20 cellular contexts compared by ENCODE assay signal in the genomic region with DNA sequence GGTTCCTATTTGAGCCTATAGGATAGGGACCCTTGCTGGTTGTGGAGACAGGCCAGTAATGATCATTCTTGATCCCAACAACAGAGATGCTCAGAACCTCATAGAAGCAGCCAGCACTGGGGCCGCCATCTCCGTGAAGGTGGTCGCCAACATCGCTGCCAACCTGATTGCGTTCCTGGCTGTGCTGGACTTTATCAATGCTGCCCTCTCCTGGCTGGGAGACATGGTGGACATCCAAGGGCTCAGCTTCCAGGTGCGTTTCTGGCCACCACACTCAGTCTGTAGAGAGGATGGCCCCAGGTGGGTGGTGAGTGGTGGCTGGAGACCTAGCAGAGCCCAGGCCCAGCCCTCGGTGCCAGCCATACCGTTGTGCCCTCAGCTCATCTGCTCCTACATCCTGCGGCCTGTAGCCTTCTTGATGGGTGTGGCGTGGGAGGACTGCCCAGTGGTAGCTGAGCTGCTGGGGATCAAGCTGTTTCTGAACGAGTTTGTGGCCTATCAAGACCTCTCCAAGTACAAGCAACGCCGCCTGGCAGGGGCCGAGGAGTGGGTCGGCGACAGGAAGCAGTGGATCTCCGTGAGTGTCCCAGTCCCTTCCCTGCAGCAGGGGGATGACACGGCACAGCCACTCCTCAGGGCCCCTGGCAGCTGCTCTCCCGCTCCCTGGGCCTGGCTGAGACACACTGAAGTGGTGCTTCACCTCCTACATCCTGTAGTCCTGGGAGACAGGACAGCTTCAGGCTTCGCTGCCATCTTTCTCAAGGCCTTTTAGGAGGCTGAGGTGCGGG. TPM values are rescaled to one million over a fixed set of nuclear protein-coding genes. Genes with fewer than 3 reads are reported as not detected.
DNase-seq lines count a peak whose midpoint lies in the region; ATAC-seq and TF ChIP-seq lines count a peak whose summit lies in the region.
"Had no signal": no experiment of that assay in that cellular context is flagged by ENCODE, and none has a peak within 500 bp of the region (broad histone marks: within the 10 kb centered on the region; RNA-seq: fewer than 3 reads in every experiment).

No MANE protein-coding gene starts in this region.

- intact Hi-C loops in heart right ventricle (cut with DNase I) (loop anchor here in 4 of 10 donors (5.0 to 10.0 kb wide), 6 partner anchors 78 to 410 kb away; partner anchors contain the start of genes NMB (in 1 of the 4) and WDR73 (in 1 of the 4)), left cardiac atrium (cut with DNase I) (no loop called here), transverse colon (cut with DNase I; ENCODE audit: low total_unique reads) (no loop called here)

- no peaks in the 10 kb centered on the region for H3K27me3 ChIP-seq in heart right ventricle
- peaks cover 8% of the 10 kb centered on the region for H3K27me3 ChIP-seq in foreskin keratinocyte
- no peaks in the 10 kb centered on the region for H3K27me3 ChIP-seq in transverse colon
- peaks cover 8% of the 10 kb centered on the region; the same call in 1 of the 2 replicates for H3K27me3 ChIP-seq in HAP-1 (ENCODE audit: low read depth)
- H3K27me3 ChIP-seq: adrenal gland, thyroid gland had no signal

- no peaks in the 10 kb centered on the region for H3K36me3 ChIP-seq in heart right ventricle
- H3K36me3 ChIP-seq in transverse colon: no peaks in the 10 kb centered on the region
- H3K36me3 ChIP-seq in HAP-1 (replicated peaks): no peaks in the 10 kb centered on the region
- H3K36me3 ChIP-seq: adrenal gland, thyroid gland had no signal

- H3K9me3 ChIP-seq in heart right ventricle (no peaks in the 10 kb centered on the region), transverse colon (no peaks in the 10 kb centered on the region), HAP-1 (no peaks in the 10 kb centered on the region)
- H3K9me3 ChIP-seq: adrenal gland, thyroid gland had no signal

- DNase-seq in heart right ventricle (no peak), left cardiac atrium (no peak), SHP77 (lab: John Stamatoyannopoulos, UW) (peak; percentile 63 to 69), foreskin keratinocyte (no peak), G401 (ENCODE audit: low spot score) (no peak), transverse colon (no peak), HAP-1 (ENCODE audit: low spot score in 2 of 2) (no peak)
- no peak for DNase-seq in stimulated activated CD4-positive, alpha-beta T cell treated with anti-CD3 and anti-CD28 coated beads, Interleukin-4, amount 100 ng/mL, for 1 hour
- DNase-seq: activated CD4-positive, alpha-beta T cell treated with anti-CD3 and anti-CD28 coated beads for 48 hours; activated T-cell treated with anti-CD3 and anti-CD28 coated beads, Interleukin-2, amount 50 U/mL, for 4 hours; DMS 273 treated with DMSO at 0.1 percent for 48 hours; GM23248; NCI-H2171 treated with DMSO at 0.1 percent for 48 hours; OCI-M1; T-cell; thyroid gland had no signal

- TF ChIP-seq POLR2A in transverse colon (IDR thresholded peaks at IDR 0.05): no peak

- no peaks in the 10 kb centered on the region for H3K4me1 ChIP-seq in heart right ventricle
- H3K4me1 ChIP-seq in foreskin keratinocyte: no peaks in the 10 kb centered on the region
- H3K4me1 ChIP-seq in transverse colon: no peaks in the 10 kb centered on the region
- peaks cover 5% of the 10 kb centered on the region; the same call in 1 of the 2 replicates for H3K4me1 ChIP-seq in HAP-1
- H3K4me1 ChIP-seq: adrenal gland, thyroid gland had no signal

- 80 to 84% methylated on average over 21 of the region's 21 CpGs for WGBS in heart right ventricle, 2 donors
- 66 to 78% methylated on average over 2 to 20 of the region's 21 CpGs for WGBS in transverse colon (ENCODE audit: low coverage in 1 of 2), 2 donors

- ATAC-seq in heart right ventricle (peak in 6 of 8 donors; percentile 26 to 62 (median 32)), left cardiac atrium (no peak), foreskin keratinocyte (no peak)
- ATAC-seq: activated T-cell treated with anti-CD3 and anti-CD28 coated beads, Interleukin-2, amount 50 U/mL, for 4 hours; T-cell had no signal

- H3K27ac ChIP-seq in heart right ventricle: no peak overlapping the region
- no peak overlapping the region for H3K27ac ChIP-seq in foreskin keratinocyte
- H3K27ac ChIP-seq in transverse colon: no peak overlapping the region
- H3K27ac ChIP-seq: adrenal gland, GM23248, thyroid gland had no signal

- H3K4me3 ChIP-seq in heart right ventricle (no peak overlapping the region), transverse colon (no peak overlapping the region), HAP-1 (no peak overlapping the region)
- H3K4me3 ChIP-seq: adrenal gland, GM23248, thyroid gland had no signal

- TF ChIP-seq EP300 in transverse colon (IDR thresholded peaks at IDR 0.05; ENCODE audit: low read depth): no peak

- TF ChIP-seq CTCF in heart right ventricle (IDR thresholded peaks at IDR 0.05) (peak in 3 of 9 donors; percentile 24 to 26 (median 25)), foreskin keratinocyte (conservative IDR thresholded peaks at IDR 0.05) (peak; percentile 28), transverse colon (IDR thresholded peaks at IDR 0.05) (no peak)

- in situ Hi-C loops in G401 (cut with HindIII; ENCODE audit: low sequenced_read_pairs): no loop called here
- in situ Hi-C loops in transverse colon (cut with MboI; ENCODE audit: low pct_ligation_motif_present in 1 of 4, low pct_unique_long_range_greater_than_20kb in 1 of 4, low sequenced_read_pairs in 3 of 4): no loop called here
- in situ Hi-C loops in HAP-1 (cut with MboI; ENCODE audit: low sequenced_read_pairs): no loop called here

RNA-seq across cellular contexts. Expression of gene PDE8A, which starts 46.5 kb away (rescaled TPM):
- total RNA-seq in heart right ventricle: 10 to 100 TPM; 13.1 to 20.3 (median 17.4) TPM
- polyA plus RNA-seq in heart right ventricle: 10 to 100 TPM; 10.9 to 46.7 TPM
- total RNA-seq in left cardiac atrium: 10 to 100 TPM; 21.1 to 26.3 TPM
- 11.7 and 12.1 TPM in 2 replicates for total RNA-seq in foreskin keratinocyte
- 5.2 and 6.2 TPM in 2 replicates for polyA plus RNA-seq in foreskin keratinocyte
- 19.9 and 21.4 TPM in 2 replicates for total RNA-seq in G401 (2014; rRNA removed; shearing (Covaris generic))
- total RNA-seq in transverse colon: 100 to 1,000 TPM; 115 to 188 (median 165) TPM

RNA-seq across cellular contexts. Expression of gene SLC28A1, which starts 50.7 kb away (rescaled TPM):
- total RNA-seq in heart right ventricle (1 to 10 TPM in 8 of 10 donors, under 1 TPM in 2; 0.26 to 2.2 (median 1.6) TPM), left cardiac atrium (under 1 TPM; 0.13 to 0.18 TPM), foreskin keratinocyte (not detected in 2 replicates), transverse colon (not detected)
- polyA plus RNA-seq in heart right ventricle (1 to 10 TPM in 1 of 2 donors, under 1 TPM in 1; 0.07 to 1.3 TPM), foreskin keratinocyte (not detected in 2 replicates)
- not detected in 2 replicates for total RNA-seq in G401 (2014; rRNA removed; shearing (Covaris generic))
- total RNA-seq: activated T-cell treated with anti-CD3 and anti-CD28 coated beads, Interleukin-2, amount 50 U/mL, for 4 hours; fibroblast of lung; GM23248; M059J; T-cell; thyroid gland had no signal
- polyA plus RNA-seq: AG04450, fibroblast of lung, GM23248 had no signal

Comparison
In these comparisons a context has a peak if more than half of its experiments do, and no peak if none do; other contexts are left out.
1. ATAC-seq: peak in heart right ventricle (6 of 8); none in left cardiac atrium (0 of 2) and foreskin keratinocyte (single experiment).
2. DNase-seq: peak in SHP77 (2 of 2); none in heart right ventricle (0 of 2), left cardiac atrium (single experiment), foreskin keratinocyte (0 of 2), stimulated activated CD4-positive, alpha-beta T cell treated with anti-CD3 and anti-CD28 coated beads, Interleukin-4, amount 100 ng/mL, for 1 hour (single experiment), G401 (single experiment), transverse colon (single experiment) and HAP-1 (0 of 2).